ENCODE assay signal across 18 cellular contexts in genomic region chr10:125795637-125796190, GRCh38. TPM values are rescaled to one million over a fixed set of nuclear protein-coding genes. Genes with fewer than 3 reads are reported as not detected.
"Had no signal": no experiment of that assay in that cellular context is flagged by ENCODE, and none has a peak within 500 bp of the region (broad histone marks: within the 10 kb centered on the region; RNA-seq: fewer than 3 reads in every experiment).

No MANE protein-coding gene starts in this region.

- FAIRE-seq: frontal cortex, keratinocyte had no signal

- H3K27me3 Mint-ChIP-seq: activated naive CD8-positive, alpha-beta T cell; natural killer cell treated with Interleukin-12 subunit alpha and Interleukin-12 subunit beta and Interleukin-15 and Interleukin-18, amount 100 ng/mL, for 72 hours had no signal

- DNase-seq: activated CD4-positive, alpha-beta T cell treated with anti-CD3 and anti-CD28 coated beads, Interleukin-2, amount 50 U/mL, for 4 hours; activated gamma-delta T cell treated with Interleukin-2 at 50 U/mL for 16 hours; endodermal cell; stimulated activated CD4-positive, alpha-beta T cell treated with anti-CD3 and anti-CD28 coated beads, Interleukin-4, amount 100 ng/mL, for 1 hour; T-helper 1 cell; T1000 had no signal

- H3K27ac Mint-ChIP-seq: activated naive CD8-positive, alpha-beta T cell; activated T-helper 1 cell treated with anti-CD3 and anti-CD28 coated beads, Interleukin-12 subunit alpha, Interleukin-12 subunit beta, Interleukin-2, Interleukin-4 antibody, amounts not matched to agents 30 ng/mL and 10 ng/mL and 1 ng/mL, durations not matched to agents 14 hours and 24 hours and 36 hours; endodermal cell; mesothelial cell of epicardium; natural killer cell treated with Interleukin-12 subunit alpha and Interleukin-12 subunit beta and Interleukin-15 and Interleukin-18, amount 100 ng/mL, for 72 hours had no signal

- H3K4me3 ChIP-seq: smooth muscle cell had no signal

- H3K9me3 Mint-ChIP-seq: activated T-helper 1 cell treated with anti-CD3 and anti-CD28 coated beads, Interleukin-12 subunit alpha, Interleukin-12 subunit beta, Interleukin-2, Interleukin-4 antibody, amounts not matched to agents 30 ng/mL and 10 ng/mL and 1 ng/mL, durations not matched to agents 14 hours and 24 hours and 36 hours; endodermal cell; mesothelial cell of epicardium; natural killer cell treated with Interleukin-12 subunit alpha and Interleukin-12 subunit beta and Interleukin-15 and Interleukin-18, amount 100 ng/mL, for 72 hours had no signal

- H3K4me2 ChIP-seq: smooth muscle cell had no signal

- H3K4me1 Mint-ChIP-seq: mesothelial cell of epicardium had no signal

- ATAC-seq: activated CD4-positive, CD25-positive, alpha-beta regulatory T cell treated with anti-CD3 and anti-CD28 coated beads, Interleukin-2, amount 50 U/mL, for 24 hours; left lobe of liver; natural killer cell treated with Interleukin-12 subunit alpha and Interleukin-12 subunit beta and Interleukin-15 and Interleukin-18, amount 100 ng/mL, for 72 hours; sciatic nerve had no signal

- H3K4me3 Mint-ChIP-seq: activated naive CD8-positive, alpha-beta T cell; activated T-helper 1 cell treated with anti-CD3 and anti-CD28 coated beads, Interleukin-12 subunit alpha, Interleukin-12 subunit beta, Interleukin-2, Interleukin-4 antibody, amounts not matched to agents 30 ng/mL and 10 ng/mL and 1 ng/mL, durations not matched to agents 14 hours and 24 hours and 36 hours; endodermal cell; mesothelial cell of epicardium; natural killer cell treated with Interleukin-12 subunit alpha and Interleukin-12 subunit beta and Interleukin-15 and Interleukin-18, amount 100 ng/mL, for 72 hours had no signal

RNA-seq across cellular contexts. Expression of gene MMP21, which starts 20.1 kb away (rescaled TPM):
- total RNA-seq: activated CD8-positive, alpha-beta memory T cell treated with anti-CD3 and anti-CD28 coated beads for 36 hours; activated T-helper 1 cell treated with anti-CD3 and anti-CD28 coated beads, Interleukin-12 subunit alpha, Interleukin-12 subunit beta, Interleukin-2, Interleukin-4 antibody, amounts not matched to agents 30 ng/mL and 10 ng/mL and 1 ng/mL, durations not matched to agents 14 hours and 24 hours and 36 hours; chondrocyte; endodermal cell; smooth muscle cell had no signal
